11 cellular contexts compared by ENCODE assay signal in the genomic region with DNA sequence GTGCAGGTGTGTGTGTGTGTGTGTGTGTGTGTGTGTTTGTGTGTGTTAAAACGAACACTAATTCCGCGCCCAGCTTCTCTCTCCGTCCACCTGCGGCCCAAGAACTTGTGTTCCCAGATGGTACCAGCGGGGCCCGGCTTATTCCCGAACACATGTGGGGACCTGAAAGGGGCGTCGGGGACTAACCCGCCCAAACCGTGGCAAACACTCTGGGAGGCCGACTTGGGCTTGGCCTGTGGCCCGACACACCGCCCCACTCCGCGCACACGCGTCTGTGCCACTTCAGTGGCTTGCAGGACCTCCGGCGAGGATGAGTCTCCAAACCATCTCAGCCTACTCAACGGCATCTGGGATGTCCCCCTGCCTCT. TPM values are rescaled to one million over a fixed set of nuclear protein-coding genes. Genes with fewer than 3 reads are reported as not detected.
DNase-seq lines count a peak whose midpoint lies in the region; TF ChIP-seq lines count a peak whose summit lies in the region.
"Had no signal": no experiment of that assay in that cellular context is flagged by ENCODE, and none has a peak within 500 bp of the region (broad histone marks: within the 10 kb centered on the region; RNA-seq: fewer than 3 reads in every experiment).

No MANE protein-coding gene starts in this region.

- no peak overlapping the region for H4K91ac ChIP-seq in neuronal stem cell (ENCODE audit: low read depth, low read length, poor library complexity)

- H2AFZ ChIP-seq in ACC112 (ENCODE audit: low read length, unreplicated experiment): peak overlapping the region; percentile 94
- H2AFZ ChIP-seq in neuronal stem cell (ENCODE audit: low read length): peak overlapping the region; percentile 90

- no peaks in the 10 kb centered on the region for H3K36me3 ChIP-seq in ACC112 (ENCODE audit: insufficient read depth, low read length)
- H3K36me3 ChIP-seq in KOPT-K1 (ENCODE audit: insufficient read depth, low read length): peaks cover 28% of the 10 kb centered on the region
- H3K36me3 ChIP-seq in esophagus muscularis mucosa: no peaks in the 10 kb centered on the region
- H3K36me3 ChIP-seq in neuronal stem cell (replicated peaks in 1 of 2; ENCODE audit: control insufficient read depth in 2 of 2, insufficient read depth in 2 of 2, low read length in 2 of 2): no peaks in the 10 kb centered on the region

- H3K4me1 ChIP-seq in ACC112 (ENCODE audit: control insufficient read depth, insufficient read depth, low read length, unreplicated experiment) (peaks cover 19% of the 10 kb centered on the region), esophagus muscularis mucosa (peaks cover 7 to 27% (median 24%) of the 10 kb centered on the region in 4 donors), neuronal stem cell (ENCODE audit: control insufficient read depth in 2 of 2, insufficient read depth in 1 of 2, low read depth in 1 of 2, low read length in 2 of 2) (peaks cover 8 to 14% of the 10 kb centered on the region in 2 donors)

- H2BK15ac ChIP-seq in neuronal stem cell (ENCODE audit: low read length): no peak overlapping the region

- no peak overlapping the region for H2BK12ac ChIP-seq in neuronal stem cell (ENCODE audit: low read length)

- 45% methylated on average over 11 of the region's 22 CpGs for WGBS in esophagus muscularis mucosa
- WGBS in neuronal stem cell (ENCODE audit: extremely low coverage in 2 of 2, insufficient read length in 2 of 2, insufficient replicate concordance in 1 of 2), 2 donors: no CpG with 5 or more reads among the region's 22 CpGs

- no peaks in the 10 kb centered on the region for H3K9me3 ChIP-seq in KOPT-K1 (ENCODE audit: insufficient read depth, low read length, poor library complexity, severe bottlenecking)
- no peaks in the 10 kb centered on the region for H3K9me3 ChIP-seq in esophagus muscularis mucosa
- peaks cover 0 to 2% of the 10 kb centered on the region in 2 donors for H3K9me3 ChIP-seq in neuronal stem cell (replicated peaks in 1 of 2; ENCODE audit: control insufficient read depth in 2 of 2, insufficient read depth in 1 of 2, low read depth in 1 of 2, low read length in 2 of 2)

- no peak overlapping the region for H3K23ac ChIP-seq in neuronal stem cell (ENCODE audit: low read depth, low read length, poor library complexity)

- intact Hi-C loops in esophagus muscularis mucosa (cut with DNase I): no loop called here

- H3K4me2 ChIP-seq in neuronal stem cell (ENCODE audit: insufficient read depth, low read length, poor library complexity, severe bottlenecking): no peak overlapping the region

- no peaks in the 10 kb centered on the region for H3K79me1 ChIP-seq in neuronal stem cell (ENCODE audit: low read depth, low read length)

- H2AK5ac ChIP-seq in neuronal stem cell (ENCODE audit: low read depth, low read length): no peak overlapping the region

- H3K27me3 ChIP-seq in ACC112 (ENCODE audit: insufficient read depth, low read length): no peaks in the 10 kb centered on the region
- H3K27me3 ChIP-seq in esophagus muscularis mucosa: peaks cover 0 to 40% (median 23%) of the 10 kb centered on the region in 4 donors
- H3K27me3 ChIP-seq in neuronal stem cell (ENCODE audit: control insufficient read depth in 3 of 3, insufficient read depth in 3 of 3, low read depth in 1 of 3, low read length in 3 of 3): peaks cover 0 to 24% (median 0%) of the 10 kb centered on the region in 3 experiments

- peak overlapping the region; percentile 93 for H4K8ac ChIP-seq in neuronal stem cell (ENCODE audit: low read depth, low read length)

- no peak overlapping the region for H2BK120ac ChIP-seq in neuronal stem cell (ENCODE audit: low read depth, low read length)

- TF ChIP-seq CTCF in esophagus muscularis mucosa (IDR thresholded peaks at IDR 0.05): no peak

- DNase-seq in esophagus muscularis mucosa (ENCODE audit: extremely low spot score): no peak
- no peak for DNase-seq in neuronal stem cell (ENCODE audit: low spot score)
- DNase-seq in activated CD4-positive, CD25-positive, alpha-beta regulatory T cell (lab: John Stamatoyannopoulos, UW): no peak
- no peak for DNase-seq in HuH-7.5 (ENCODE audit: low spot score)
- DNase-seq in activated gamma-delta T cell treated with Interleukin-2 at 50 U/mL for 16 hours: no peak
- DNase-seq in HPDE6-E6E7 (ENCODE audit: extremely low spot score): no peak
- DNase-seq: cortex of kidney, DMS79 treated with DMSO at 0.1 percent for 48 hours, KBM-7 had no signal

- H2BK5ac ChIP-seq in neuronal stem cell (ENCODE audit: low read length): no peak overlapping the region

- H3K18ac ChIP-seq in neuronal stem cell (ENCODE audit: low read length): peak overlapping the region; percentile 85

- H3K79me2 ChIP-seq in ACC112 (ENCODE audit: control insufficient read depth, insufficient read depth, low read length, unreplicated experiment): peaks cover 59% of the 10 kb centered on the region

- no peak for TF ChIP-seq POLR2A in esophagus muscularis mucosa (IDR thresholded peaks at IDR 0.05; ENCODE audit: low read depth)

- peak overlapping the region; percentile 44 for H3K27ac ChIP-seq in ACC112 (ENCODE audit: low read depth, low read length)
- peak overlapping the region; percentile 100 for H3K27ac ChIP-seq in KOPT-K1 (ENCODE audit: low read depth, low read length, poor library complexity, severe bottlenecking)
- H3K27ac ChIP-seq in esophagus muscularis mucosa (replicated peaks in 1 of 4): no peak overlapping the region
- no peak overlapping the region for H3K27ac ChIP-seq in neuronal stem cell (replicated peaks; ENCODE audit: low read length)

- no peak overlapping the region for H3K9ac ChIP-seq in neuronal stem cell (ENCODE audit: low read depth, low read length, poor library complexity)

- H3K4ac ChIP-seq in neuronal stem cell (ENCODE audit: low read length): no peak overlapping the region

- no peak overlapping the region for H3K14ac ChIP-seq in neuronal stem cell (ENCODE audit: low read length)

- TF ChIP-seq EP300 in esophagus muscularis mucosa (IDR thresholded peaks at IDR 0.05): no peak

- peak overlapping the region; percentile 90 for H3K4me3 ChIP-seq in ACC112 (ENCODE audit: low read depth, low read length)
- peak overlapping the region; percentile 57 to 69 (median 59) for H3K4me3 ChIP-seq in esophagus muscularis mucosa
- H3K4me3 ChIP-seq in neuronal stem cell (ENCODE audit: low read length in 2 of 2): peak overlapping the region in 1 of 2 donors; percentile 27

RNA-seq across cellular contexts. Expression of gene HHIP, which starts 0.9 kb away (rescaled TPM):
- total RNA-seq in esophagus muscularis mucosa: under 1 TPM; under 0.01 to 0.75 (median 0.15) TPM
- polyA plus RNA-seq in neuronal stem cell (2013, experiment 1 of 2): 0.06 TPM
- 0.06 TPM for polyA plus RNA-seq in neuronal stem cell (2013, experiment 2 of 2)

Comparison
In these comparisons a context has a peak if more than half of its experiments do, and no peak if none do; other contexts are left out.
1. H3K27ac ChIP-seq: peak in ACC112 (single experiment) and KOPT-K1 (single experiment); none in esophagus muscularis mucosa (0 of 4) and neuronal stem cell (single experiment).